6 cellular contexts compared by ENCODE assay signal in the genomic region with DNA sequence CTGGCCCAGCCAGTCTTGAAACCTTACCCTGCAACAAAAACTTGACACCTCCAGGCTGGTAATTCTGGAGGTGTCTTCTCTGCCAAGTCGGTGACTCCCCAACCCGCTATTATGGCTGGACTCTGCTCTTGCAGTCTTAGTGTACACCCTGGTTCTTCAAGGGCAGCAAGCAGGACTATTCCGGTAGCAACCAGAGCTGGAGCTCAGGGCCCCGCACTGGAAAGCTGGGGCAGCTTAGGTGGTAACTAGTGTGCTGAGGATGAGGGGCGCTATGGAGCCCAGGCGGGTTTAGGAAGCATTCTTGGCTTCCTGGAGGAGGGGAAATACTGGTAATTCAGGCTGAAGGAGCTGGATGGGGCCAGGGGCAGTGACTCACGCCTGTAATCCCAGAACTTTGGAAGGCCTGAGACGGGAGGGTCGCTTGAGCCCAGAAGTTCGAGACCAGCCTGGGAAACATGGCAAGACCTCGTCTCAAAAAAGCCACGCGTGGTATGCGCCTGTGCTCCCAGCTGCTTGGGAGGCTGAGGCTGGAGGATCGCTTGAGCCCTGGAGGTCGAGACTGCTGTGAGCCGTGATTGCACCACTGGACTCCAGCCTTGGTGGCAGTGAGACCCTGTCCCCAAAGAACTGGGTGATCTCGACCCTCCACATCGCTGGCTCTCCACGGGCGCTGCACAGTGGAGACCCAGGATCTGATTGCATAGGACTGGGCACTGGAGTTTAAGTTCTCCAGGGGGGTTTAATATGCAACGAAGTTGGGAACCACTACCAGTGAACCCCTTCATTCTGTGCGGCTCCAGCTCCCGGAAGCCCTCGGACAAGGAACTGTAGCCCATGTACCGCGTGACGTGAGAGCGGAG. TPM values are rescaled to one million over a fixed set of nuclear protein-coding genes. Genes with fewer than 3 reads are reported as not detected.
DNase-seq lines count a peak whose midpoint lies in the region; ATAC-seq and TF ChIP-seq lines count a peak whose summit lies in the region.

No MANE protein-coding gene starts in this region.

- H3K27ac ChIP-seq in HEK293 (ENCODE audit: extremely low read depth, low read depth, low read length) = no peak overlapping the region
- H3K27ac ChIP-seq in body of pancreas = peak overlapping the region in 2 of 4 donors; percentile 50 to 52
- H3K27ac ChIP-seq in neural progenitor cell = no peak overlapping the region

- peaks cover 15% of the 10 kb centered on the region for H3K27me3 Mint-ChIP-seq in neural progenitor cell (ENCODE audit: insufficient read depth, low read depth)

- peaks cover 32% of the 10 kb centered on the region for H3F3A ChIP-seq in neural progenitor cell (ENCODE audit: low read depth)

- H3K4me2 ChIP-seq in neural progenitor cell = peak overlapping the region; percentile 76

- WGBS in body of pancreas, 2 donors = 42 to 80% methylated on average over 1 to 27 of the region's 29 CpGs

- CTCF ChIA-PET in HEK293 (lab: Yijun Ruan, JAX) = interaction anchor here (0.6 to 3.5 kb wide), 8 partner anchors 8 to 99 kb away, joined by 3 to 22 read pairs (median 4); no protein-coding TSS in a partner anchor

- DNase-seq in body of pancreas (peak; percentile 32 to 43 (median 35)), neural progenitor cell (ENCODE audit: low spot score) (peak; percentile 63), sciatic nerve (ENCODE audit: low spot score) (no peak)

- no peak overlapping the region for H2AFZ ChIP-seq in neural progenitor cell (replicated peaks)

- H3K9me3 Mint-ChIP-seq in neural progenitor cell = no peaks in the 10 kb centered on the region

- no peak for TF ChIP-seq POLR2A in body of pancreas (IDR thresholded peaks at IDR 0.05)

- peaks cover 9% of the 10 kb centered on the region for H3K36me3 Mint-ChIP-seq in neural progenitor cell

- H3K27me3 ChIP-seq in body of pancreas = no peaks in the 10 kb centered on the region
- peaks cover 35% of the 10 kb centered on the region for H3K27me3 ChIP-seq in neural progenitor cell

- no peak overlapping the region for H3K27ac Mint-ChIP-seq in neural progenitor cell

- H4K20me1 ChIP-seq in neural progenitor cell (ENCODE audit: low read depth) = peaks cover 63% of the 10 kb centered on the region

- peaks cover 11% of the 10 kb centered on the region for H3K4me1 Mint-ChIP-seq in neural progenitor cell

- TF ChIP-seq CTCF in HEK293 (tag by site-specific recombination; IDR thresholded peaks at IDR 0.05) (peak; percentile 18; the same call in 1 of the 2 replicates), body of pancreas (IDR thresholded peaks at IDR 0.05) (no peak), neural progenitor cell (IDR thresholded peaks at IDR 0.05) (peak; percentile 33)

- intact Hi-C loops in body of pancreas (cut with DNase I) = no loop called here
- intact Hi-C loops in sciatic nerve (cut with DNase I) = no loop called here

- ATAC-seq in body of pancreas (peak; percentile 28), HG03108 (IDR thresholded peaks at IDR 0.05; ENCODE audit: unreplicated experiment) (no peak), GM21825 (IDR thresholded peaks at IDR 0.05; ENCODE audit: unreplicated experiment) (no peak), sciatic nerve (no peak)

- peak overlapping the region; percentile 77 for H3K4me3 Mint-ChIP-seq in neural progenitor cell

- H3K9me3 ChIP-seq in HEK293 (ENCODE audit: control insufficient read depth, insufficient read depth, low read depth, low read length) = no peaks in the 10 kb centered on the region
- no peaks in the 10 kb centered on the region for H3K9me3 ChIP-seq in body of pancreas
- H3K9me3 ChIP-seq in neural progenitor cell (ENCODE audit: low read depth) = no peaks in the 10 kb centered on the region

- H3K4me1 ChIP-seq in HEK293 (ENCODE audit: control insufficient read depth, insufficient read depth, low read length) (no peaks in the 10 kb centered on the region), body of pancreas (peaks cover 57% of the 10 kb centered on the region), neural progenitor cell (no peaks in the 10 kb centered on the region)

- peaks cover 0 to 30% of the 10 kb centered on the region in 2 experiments; a peak in 2 of 3 replicates for H3K36me3 ChIP-seq in HEK293 (ENCODE audit: control insufficient read depth in 2 of 2, insufficient read depth in 1 of 2, low read length in 2 of 2)
- no peaks in the 10 kb centered on the region for H3K36me3 ChIP-seq in body of pancreas (replicated peaks in 1 of 2; ENCODE audit: insufficient read depth in 1 of 2, low read depth in 2 of 2)
- H3K36me3 ChIP-seq in neural progenitor cell = no peaks in the 10 kb centered on the region

- peak overlapping the region; percentile 50 for H3K4me3 ChIP-seq in HEK293 (ENCODE audit: low read depth, low read length)
- peak overlapping the region in 1 of 2 donors; percentile 60 for H3K4me3 ChIP-seq in body of pancreas
- peak overlapping the region; percentile 50 for H3K4me3 ChIP-seq in neural progenitor cell

- POLR2A ChIA-PET in HEK293 (lab: Yijun Ruan, JAX) = interaction anchor here (0.5 to 3.3 kb wide), 5 partner anchors 18 to 198 kb away, joined by 3 to 6 read pairs (median 4); a partner anchor contains a TSS

- peaks cover 14% of the 10 kb centered on the region for H3K79me2 ChIP-seq in neural progenitor cell (ENCODE audit: low read depth)

- no peak overlapping the region for H3K9ac ChIP-seq in neural progenitor cell

TF ChIP-seq in HEK293, 187 proteins besides CTCF, POLR2A, EP300 and RAD21 (continues in another document):
- TF ChIP-seq ZBTB20 (tag by site-specific recombination; IDR thresholded peaks at IDR 0.05) (no peak), ZNF2 (tag by site-specific recombination; IDR thresholded peaks at IDR 0.05) (no peak), ZNF600 (tag by site-specific recombination; IDR thresholded peaks at IDR 0.05) (peak; percentile 74), ZNF302 (tag by site-specific recombination; IDR thresholded peaks at IDR 0.05; ENCODE audit: low read depth) (no peak), ZIC2 (tag by site-specific recombination; IDR thresholded peaks at IDR 0.05) (no peak), REPIN1 (tag by site-specific recombination; IDR thresholded peaks at IDR 0.05; ENCODE audit: low read depth) (no peak), SP7 (tag by site-specific recombination; IDR thresholded peaks at IDR 0.05) (peak; percentile 51), ZBTB1 (tag by site-specific recombination; IDR thresholded peaks at IDR 0.05) (no peak), ZSCAN23 (tag by site-specific recombination; IDR thresholded peaks at IDR 0.05) (no peak), ZNF155 (tag by site-specific recombination; IDR thresholded peaks at IDR 0.05) (no peak), GLIS1 (tag by site-specific recombination; IDR thresholded peaks at IDR 0.05) (peak; percentile 39; the same call in 1 of the 2 replicates)
- TF ChIP-seq, protein P1, sequence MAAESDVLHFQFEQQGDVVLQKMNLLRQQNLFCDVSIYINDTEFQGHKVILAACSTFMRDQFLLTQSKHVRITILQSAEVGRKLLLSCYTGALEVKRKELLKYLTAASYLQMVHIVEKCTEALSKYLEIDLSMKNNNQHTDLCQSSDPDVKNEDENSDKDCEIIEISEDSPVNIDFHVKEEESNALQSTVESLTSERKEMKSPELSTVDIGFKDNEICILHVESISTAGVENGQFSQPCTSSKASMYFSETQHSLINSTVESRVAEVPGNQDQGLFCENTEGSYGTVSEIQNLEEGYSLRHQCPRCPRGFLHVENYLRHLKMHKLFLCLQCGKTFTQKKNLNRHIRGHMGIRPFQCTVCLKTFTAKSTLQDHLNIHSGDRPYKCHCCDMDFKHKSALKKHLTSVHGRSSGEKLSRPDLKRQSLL (tag by site-specific recombination; IDR thresholded peaks at IDR 0.05) = no peak
- TF ChIP-seq, protein P2, sequence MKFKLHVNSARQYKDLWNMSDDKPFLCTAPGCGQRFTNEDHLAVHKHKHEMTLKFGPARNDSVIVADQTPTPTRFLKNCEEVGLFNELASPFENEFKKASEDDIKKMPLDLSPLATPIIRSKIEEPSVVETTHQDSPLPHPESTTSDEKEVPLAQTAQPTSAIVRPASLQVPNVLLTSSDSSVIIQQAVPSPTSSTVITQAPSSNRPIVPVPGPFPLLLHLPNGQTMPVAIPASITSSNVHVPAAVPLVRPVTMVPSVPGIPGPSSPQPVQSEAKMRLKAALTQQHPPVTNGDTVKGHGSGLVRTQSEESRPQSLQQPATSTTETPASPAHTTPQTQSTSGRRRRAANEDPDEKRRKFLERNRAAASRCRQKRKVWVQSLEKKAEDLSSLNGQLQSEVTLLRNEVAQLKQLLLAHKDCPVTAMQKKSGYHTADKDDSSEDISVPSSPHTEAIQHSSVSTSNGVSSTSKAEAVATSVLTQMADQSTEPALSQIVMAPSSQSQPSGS (tag by site-specific recombination; IDR thresholded peaks at IDR 0.05; ENCODE audit: low read depth) = no peak
- TF ChIP-seq, protein P3, sequence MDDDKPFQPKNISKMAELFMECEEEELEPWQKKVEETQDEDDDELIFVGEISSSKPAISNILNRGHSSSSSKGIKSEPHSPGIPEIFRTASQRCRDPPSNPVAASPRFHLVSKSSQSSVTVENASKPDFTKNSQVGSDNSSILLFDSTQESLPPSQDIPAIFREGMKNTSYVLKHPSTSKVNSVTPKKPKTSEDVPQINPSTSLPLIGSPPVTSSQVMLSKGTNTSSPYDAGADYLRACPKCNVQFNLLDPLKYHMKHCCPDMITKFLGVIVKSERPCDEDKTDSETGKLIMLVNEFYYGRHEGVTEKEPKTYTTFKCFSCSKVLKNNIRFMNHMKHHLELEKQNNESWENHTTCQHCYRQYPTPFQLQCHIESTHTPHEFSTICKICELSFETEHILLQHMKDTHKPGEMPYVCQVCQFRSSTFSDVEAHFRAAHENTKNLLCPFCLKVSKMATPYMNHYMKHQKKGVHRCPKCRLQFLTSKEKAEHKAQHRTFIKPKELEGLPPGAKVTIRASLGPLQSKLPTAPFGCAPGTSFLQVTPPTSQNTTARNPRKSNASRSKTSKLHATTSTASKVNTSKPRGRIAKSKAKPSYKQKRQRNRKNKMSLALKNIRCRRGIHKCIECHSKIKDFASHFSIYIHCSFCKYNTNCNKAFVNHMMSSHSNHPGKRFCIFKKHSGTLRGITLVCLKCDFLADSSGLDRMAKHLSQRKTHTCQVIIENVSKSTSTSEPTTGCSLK (tag by site-specific recombination; IDR thresholded peaks at IDR 0.05) = no peak

RNA-seq across cellular contexts. Expression of a gene that starts 10.6 kb away (rescaled TPM):
- total RNA-seq in body of pancreas = 1 to 10 TPM in 1 of 2 donors, under 1 TPM in 1; 0.78 to 3.0 TPM
- total RNA-seq in neural progenitor cell (ENCODE audit: low replicate concordance) = 4.3 and 12.0 TPM in 2 replicates
- total RNA-seq in sciatic nerve = 2.1 TPM

RNA-seq across cellular contexts. Expression of a gene that starts 25.6 kb away (rescaled TPM):
- total RNA-seq in body of pancreas (10 to 100 TPM; 25.7 to 66.9 TPM), neural progenitor cell (ENCODE audit: low replicate concordance) (21.9 and 39.4 TPM in 2 replicates), sciatic nerve (72.9 TPM)

RNA-seq across cellular contexts. Expression of a gene that starts 39.3 kb away (rescaled TPM):
- 10 to 100 TPM; 18.2 to 25.4 TPM for total RNA-seq in body of pancreas
- total RNA-seq in neural progenitor cell (ENCODE audit: low replicate concordance) = 91.0 and 109 TPM in 2 replicates
- total RNA-seq in sciatic nerve = 61.4 TPM

RNA-seq across cellular contexts. Expression of a gene that starts 45.4 kb away (rescaled TPM):
- 10 to 100 TPM; 17.1 to 20.2 TPM for total RNA-seq in body of pancreas
- 14.7 and 29.2 TPM in 2 replicates for total RNA-seq in neural progenitor cell (ENCODE audit: low replicate concordance)
- total RNA-seq in sciatic nerve = 21.9 TPM

RNA-seq across cellular contexts. Expression of a gene that starts 58.5 kb away (rescaled TPM):
- total RNA-seq in body of pancreas (not detected), neural progenitor cell (ENCODE audit: low replicate concordance) (0.36 and 0.53 TPM in 2 replicates), sciatic nerve (2.3 TPM)

Comparison
In these comparisons a context has a peak if more than half of its experiments do, and no peak if none do; other contexts are left out.
1. CTCF ChIP-seq: peak in HEK293 (single experiment) and neural progenitor cell (single experiment); none in body of pancreas (0 of 7).